Comparison of ENCODE assay signal across 8 cellular contexts in genomic region chr6:36735110-36735971, GRCh38. TPM values are rescaled to one million over a fixed set of nuclear protein-coding genes. Genes with fewer than 3 reads are reported as not detected.
DNase-seq lines count a peak whose midpoint lies in the region; ATAC-seq and TF ChIP-seq lines count a peak whose summit lies in the region.

No MANE protein-coding gene starts in this region.

- no peaks in the 10 kb centered on the region for H3K27me3 Mint-ChIP-seq in activated T-cell treated with anti-CD3 and anti-CD28 coated beads, Interleukin-2, amount 50 U/mL, for 72 hours (ENCODE audit: low read depth)

- no peaks in the 10 kb centered on the region for H3K36me3 Mint-ChIP-seq in activated T-cell treated with anti-CD3 and anti-CD28 coated beads, Interleukin-2, amount 50 U/mL, for 72 hours (ENCODE audit: insufficient read depth in 2 of 2)

- H3K27me3 ChIP-seq in AG04450 (ENCODE audit: control insufficient read depth, insufficient read depth, low read length) (no peaks in the 10 kb centered on the region), sigmoid colon (no peaks in the 10 kb centered on the region)

- H3K4me1 ChIP-seq in sigmoid colon, result peaks cover 0 to 24% (median 20%) of the 10 kb centered on the region in 4 donors

- 9 to 23% methylated on average over 23 of the region's 23 CpGs for WGBS in sigmoid colon, 2 donors

- peak; percentile 63 for DNase-seq in AG04450 (ENCODE audit: low read depth, low spot score)
- DNase-seq in GOT3 (lab: John Stamatoyannopoulos, UW), result peak; percentile 62
- DNase-seq in activated T-cell treated with anti-CD3 and anti-CD28 coated beads, Interleukin-2, amount 50 U/mL, for 72 hours, result peak; percentile 40 to 42
- DNase-seq in cardiac septum (ENCODE audit: low spot score), result peak; percentile 92
- peak; percentile 94 for DNase-seq in sigmoid colon

- no peaks in the 10 kb centered on the region for H3K36me3 ChIP-seq in sigmoid colon

- intact Hi-C loops in cardiac septum (cut with DNase I), result loop anchor here (2.0 kb wide), 1 partner anchor 57 kb away; the partner anchor contains the start of gene CDKN1A
- intact Hi-C loops in sigmoid colon (cut with DNase I), result loop anchor here (5.0 kb wide), 1 partner anchor 108 kb away; no protein-coding TSS in a partner anchor

- H3K27ac ChIP-seq in AG04450 (ENCODE audit: low read depth, low read length) (peak overlapping the region; percentile 75), sigmoid colon (peak overlapping the region; percentile 76 to 89 (median 81))

- peak overlapping the region; percentile 82 for H3K27ac Mint-ChIP-seq in activated T-cell treated with anti-CD3 and anti-CD28 coated beads, Interleukin-2, amount 50 U/mL, for 72 hours

- peak; percentile 91 to 93 for ATAC-seq in activated T-cell treated with anti-CD3 and anti-CD28 coated beads, Interleukin-2, amount 50 U/mL, for 72 hours (replicated peaks in 1 of 2)
- ATAC-seq in GM19023 (IDR thresholded peaks at IDR 0.05; ENCODE audit: unreplicated experiment) (no peak), HG02870 (IDR thresholded peaks at IDR 0.05; ENCODE audit: unreplicated experiment) (no peak), GM18868 (IDR thresholded peaks at IDR 0.05; ENCODE audit: unreplicated experiment) (no peak)

- peaks cover 33% of the 10 kb centered on the region for H3K4me1 Mint-ChIP-seq in activated T-cell treated with anti-CD3 and anti-CD28 coated beads, Interleukin-2, amount 50 U/mL, for 72 hours (ENCODE audit: low read depth)

- TF ChIP-seq POLR2A in sigmoid colon (IDR thresholded peaks at IDR 0.05), result no peak

- peak overlapping the region; percentile 47 to 64 for H3K4me3 Mint-ChIP-seq in activated T-cell treated with anti-CD3 and anti-CD28 coated beads, Interleukin-2, amount 50 U/mL, for 72 hours

- peak in 3 of 4 donors; percentile 48 to 85 (median 80) for TF ChIP-seq EP300 in sigmoid colon (IDR thresholded peaks at IDR 0.05)

- H3K9me3 Mint-ChIP-seq in activated T-cell treated with anti-CD3 and anti-CD28 coated beads, Interleukin-2, amount 50 U/mL, for 72 hours, result no peaks in the 10 kb centered on the region

- TF ChIP-seq CTCF in AG04450 (IDR thresholded peaks at IDR 0.05; ENCODE audit: low read depth, low read length) (0 out of 2 replicates have a peak, but pooled peaks have one; percentile 22), sigmoid colon (IDR thresholded peaks at IDR 0.05) (peak in 1 of 4 experiments; percentile 8)

- POLR2A ChIA-PET in AG04450 (lab: Yijun Ruan, JAX), result interaction anchor here (0.8 kb wide), 1 partner anchor 57 kb away, joined by 3 read pairs; the partner anchor contains the start of gene CDKN1A

- CTCF ChIA-PET in AG04450 (lab: Charles Lee), result interaction anchor here (1.8 kb wide), 1 partner anchor 120 kb away, joined by 5 read pairs; no protein-coding TSS in a partner anchor

- H3K4me3 ChIP-seq in AG04450 (ENCODE audit: low read depth, low read length) (peak overlapping the region; percentile 31), sigmoid colon (peak overlapping the region; percentile 2 to 34 (median 24))

- H3K9me3 ChIP-seq in AG04450 (ENCODE audit: control insufficient read depth, insufficient read depth, low read length) (no peaks in the 10 kb centered on the region), sigmoid colon (no peaks in the 10 kb centered on the region)

RNA-seq across cellular contexts. Expression of gene RAB44, which starts 37.7 kb away (rescaled TPM):
- polyA plus RNA-seq in AG04450 (2011; rRNA removed) (not detected in 2 replicates), sigmoid colon (under 1 TPM; under 0.01 to 0.23 (median 0.10) TPM)
- polyA minus RNA-seq in AG04450 (2011; rRNA and poly(A)+ RNA removed), result not detected in 2 replicates
- total RNA-seq in activated T-cell treated with anti-CD3 and anti-CD28 coated beads, Interleukin-2, amount 50 U/mL, for 72 hours, result under 1 TPM; 0.05 to 0.09 TPM
- total RNA-seq in cardiac septum (0.11 TPM), sigmoid colon (under 1 TPM in 1 of 4 donors, not detected in 3; 0.71 TPM)

RNA-seq across cellular contexts. Expression of gene CDKN1A, which starts 56.8 kb away (rescaled TPM):
- polyA plus RNA-seq in AG04450 (2011; rRNA removed) (722 and 830 TPM in 2 replicates), sigmoid colon (100 to 1,000 TPM; 255 to 429 (median 404) TPM)
- polyA minus RNA-seq in AG04450 (2011; rRNA and poly(A)+ RNA removed), result 347 and 430 TPM in 2 replicates
- total RNA-seq in activated T-cell treated with anti-CD3 and anti-CD28 coated beads, Interleukin-2, amount 50 U/mL, for 72 hours, result 10 to 100 TPM; 59.9 to 60.4 TPM
- total RNA-seq in cardiac septum (113 TPM), sigmoid colon (100 to 1,000 TPM in 1 of 4 donors, 10 to 100 TPM in 3; 35.7 to 390 (median 49.7) TPM)

Comparison
In these comparisons a context has a peak if more than half of its experiments do, and no peak if none do; other contexts are left out.
1. DNase-seq: peak in every context shown above with its lines; median percentile 94 in sigmoid colon; 92 in cardiac septum; 63 in AG04450; 62 in GOT3; 41 in activated T-cell treated with anti-CD3 and anti-CD28 coated beads, Interleukin-2, amount 50 U/mL, for 72 hours.
2. ATAC-seq: peak in activated T-cell treated with anti-CD3 and anti-CD28 coated beads, Interleukin-2, amount 50 U/mL, for 72 hours (2 of 2); none in GM19023 (single experiment), HG02870 (single experiment) and GM18868 (single experiment).